28 cellular contexts compared by ENCODE assay signal in the genomic region with DNA sequence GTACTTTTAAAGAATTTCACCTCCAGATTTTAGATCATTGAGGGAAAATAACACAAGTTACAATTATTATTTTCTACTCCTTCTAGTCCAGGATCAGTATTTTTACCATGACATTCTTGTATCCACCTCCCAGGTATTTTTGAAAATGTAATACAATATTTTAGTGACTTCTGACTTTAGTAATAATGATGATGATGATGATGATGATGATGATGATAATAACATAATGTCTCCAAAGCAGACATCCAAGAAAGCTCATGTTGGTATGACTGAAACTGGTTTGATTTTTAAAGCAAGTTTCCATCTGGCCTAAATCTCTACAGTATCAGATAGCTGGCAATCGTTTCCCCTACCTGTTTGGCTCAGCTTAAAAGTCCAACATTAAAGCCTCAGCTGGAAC.
"Had no signal": no experiment of that assay in that cellular context is flagged by ENCODE, and none has a peak within 500 bp of the region (broad histone marks: within the 10 kb centered on the region; RNA-seq: fewer than 3 reads in every experiment).

No MANE protein-coding gene starts in this region.

- ATAC-seq: effector memory CD8-positive, alpha-beta T cell; esophagus mucosa; foreskin keratinocyte; gastrocnemius medialis; gastroesophageal sphincter; heart left ventricle; heart right ventricle had no signal

- H2AFZ ChIP-seq: hepatocyte had no signal

- DNase-seq: colonic mucosa; cortex of kidney; dermis blood vessel endothelial cell; dorsolateral prefrontal cortex; effector CD4-positive, alpha-beta T cell; effector CD8-positive, alpha-beta T cell; effector memory CD4-positive, alpha-beta T cell; effector memory CD8-positive, alpha-beta T cell; endodermal cell; erythroblast; esophagus squamous epithelium; foreskin fibroblast; foreskin keratinocyte; foreskin melanocyte; gastrocnemius medialis; glutamatergic neuron; head of caudate nucleus; heart left ventricle; heart right ventricle had no signal

- H3K4me2 ChIP-seq: hepatocyte had no signal

- H3K9me3 ChIP-seq: colonic mucosa, esophagus muscularis mucosa, esophagus squamous epithelium, gastrocnemius medialis, gastroesophageal sphincter, heart left ventricle, heart right ventricle had no signal

- H3K36me3 ChIP-seq: colonic mucosa, esophagus muscularis mucosa, esophagus squamous epithelium, gastrocnemius medialis, gastroesophageal sphincter, heart left ventricle, heart right ventricle had no signal

- H3K27ac ChIP-seq: colonic mucosa, coronary artery, dorsolateral prefrontal cortex, epithelial cell of prostate, esophagus muscularis mucosa, esophagus squamous epithelium, foreskin keratinocyte, gastrocnemius medialis, gastroesophageal sphincter, heart left ventricle, heart right ventricle, hepatocyte had no signal

- H3K4me3 ChIP-seq: colonic mucosa, coronary artery, dorsolateral prefrontal cortex, esophagus muscularis mucosa, esophagus squamous epithelium, gastrocnemius medialis, gastroesophageal sphincter, heart left ventricle, heart right ventricle, hepatocyte had no signal

- FAIRE-seq: colon, endometrium, frontal cortex had no signal

- H3K79me2 ChIP-seq: hepatocyte had no signal

- H3K27me3 ChIP-seq: colonic mucosa, dorsolateral prefrontal cortex, esophagus muscularis mucosa, esophagus squamous epithelium, foreskin keratinocyte, gastrocnemius medialis, gastroesophageal sphincter, heart left ventricle, heart right ventricle, hepatocyte had no signal

- H3K4me1 ChIP-seq: colonic mucosa, esophagus muscularis mucosa, esophagus squamous epithelium, foreskin keratinocyte, gastrocnemius medialis, gastroesophageal sphincter, heart left ventricle, heart right ventricle had no signal
